Comparison of ENCODE assay signal across 9 cellular contexts in genomic region chr3:142578309-142579223, GRCh38. TPM values are rescaled to one million over a fixed set of nuclear protein-coding genes. Genes with fewer than 3 reads are reported as not detected.
DNase-seq lines count a peak whose midpoint lies in the region; ATAC-seq, FAIRE-seq and TF ChIP-seq lines count a peak whose summit lies in the region.
"Had no signal": no experiment of that assay in that cellular context is flagged by ENCODE, and none has a peak within 500 bp of the region (broad histone marks: within the 10 kb centered on the region; RNA-seq: fewer than 3 reads in every experiment).

Gene ATR (minus strand): TSS chr3:142578733. CDS start chr3:142578704, 29 bp downstream.

- intact Hi-C loops in kidney (cut with DNase I): no loop called here

- peak within 1 kb of the TSS; percentile 61 to 83 for H3K9ac ChIP-seq in kidney (ENCODE audit: low read length in 2 of 2)

- peak within 1 kb of the TSS; percentile 97 for H3K4me3 ChIP-seq in AG10803 (ENCODE audit: low read length)
- H3K4me3 ChIP-seq in kidney (ENCODE audit: low read length in 2 of 2): peak within 1 kb of the TSS; percentile 88 to 90

- ATAC-seq in GM19043 (IDR thresholded peaks at IDR 0.05; ENCODE audit: low read depth, unreplicated experiment): peak; percentile 94
- ATAC-seq in HG03378 (IDR thresholded peaks at IDR 0.05; ENCODE audit: unreplicated experiment): peak; percentile 90

- H3K36me3 ChIP-seq in kidney (ENCODE audit: control insufficient read depth in 1 of 2, insufficient read depth in 2 of 2, low read length in 2 of 2): no peaks in the 10 kb centered on the region

- no peaks in the 10 kb centered on the region for H3K9me3 ChIP-seq in kidney (ENCODE audit: control insufficient read depth in 1 of 2, low read length in 2 of 2)

- H3K4me1 ChIP-seq in kidney (ENCODE audit: control insufficient read depth in 1 of 2, insufficient read depth in 1 of 2, low read depth in 1 of 2, low read length in 2 of 2): peaks cover 7 to 11% of the 10 kb centered on the region in 2 donors

- TF ChIP-seq CTCF in AG10803 (conservative IDR thresholded peaks at IDR 0.05; ENCODE audit: low read length): no peak
- TF ChIP-seq CTCF in kidney (IDR thresholded peaks at IDR 0.05; ENCODE audit: borderline replicate concordance, extremely low read depth, insufficient read depth): no peak

- DNase-seq in AG10803 (ENCODE audit: low read depth) (peak; percentile 95), NCI-H460 (ENCODE audit: extremely low read depth, low read depth) (peak; percentile 90), cerebellar nuclear complex (lab: John Stamatoyannopoulos, UW) (peak; percentile 23 to 60), kidney (peak; percentile 99)
- peak; percentile 95 for DNase-seq in activated CD4-positive, CD25-positive, alpha-beta regulatory T cell treated with anti-CD3 and anti-CD28 coated beads, Interleukin-2, amount 50 U/mL, for 72 hours
- DNase-seq in stimulated activated CD4-positive, alpha-beta T cell treated with anti-CD3 and anti-CD28 coated beads, Interleukin-15, amount 100 ng/mL, for 24 hours: peak; percentile 98

- FAIRE-seq in kidney (lab: Jason Lieb, UNC): peak; percentile 3
- FAIRE-seq: colon had no signal

- peak within 1 kb of the TSS; percentile 76 to 86 for H3K27ac ChIP-seq in kidney (ENCODE audit: low read depth in 2 of 2, low read length in 2 of 2)

RNA-seq across cellular contexts. Expression of gene ATR, which starts in this region (rescaled TPM):
- 20.2 and 22.2 TPM in 2 replicates for total RNA-seq in NCI-H460 (2014; rRNA removed; shearing (Covaris generic))
- polyA plus RNA-seq in NCI-H460 (2014; cell fraction: nucleus; rRNA removed): 54.1 and 58.6 TPM in 2 replicates
- 31.8 TPM for total RNA-seq in kidney
- polyA plus RNA-seq in kidney (ENCODE audit: insufficient read depth, low read depth, low replicate concordance): 17.4 TPM

Comparison
In these comparisons a context has a peak if more than half of its experiments do, and no peak if none do; other contexts are left out.
1. Peak in every context shown above with its lines: DNase-seq, ATAC-seq, H3K4me3 ChIP-seq and H3K27ac ChIP-seq.
2. DNase-seq: peak in every context shown above with its lines; median percentile 99 in kidney; 98 in stimulated activated CD4-positive, alpha-beta T cell treated with anti-CD3 and anti-CD28 coated beads, Interleukin-15, amount 100 ng/mL, for 24 hours; 95 in AG10803; 95 in activated CD4-positive, CD25-positive, alpha-beta regulatory T cell treated with anti-CD3 and anti-CD28 coated beads, Interleukin-2, amount 50 U/mL, for 72 hours; 90 in NCI-H460; 42 in cerebellar nuclear complex.